ENCODE assay signal across 1 cellular context in the genomic region with DNA sequence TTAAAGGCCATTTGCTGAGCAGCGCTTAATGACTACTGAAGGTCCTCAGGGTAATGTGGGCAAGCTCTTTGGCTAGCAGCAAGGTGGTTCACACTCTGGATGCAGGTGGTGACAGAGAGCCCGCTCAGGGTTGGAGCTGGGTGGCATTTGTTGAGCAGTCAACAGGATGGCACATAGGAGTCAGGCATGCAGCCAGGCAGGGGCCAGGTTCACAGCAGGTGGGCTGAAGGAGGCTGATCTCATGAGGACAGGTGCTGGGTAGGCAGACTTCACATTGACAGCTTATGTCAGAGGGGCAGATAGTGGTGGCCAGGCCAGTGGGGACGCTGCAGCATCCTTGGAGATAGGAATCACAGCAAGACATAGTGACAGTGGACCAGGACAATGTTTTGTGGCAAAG.
TF ChIP-seq lines count a peak whose summit lies in the region.

No MANE protein-coding gene starts in this region.

TF ChIP-seq in H1, 55 proteins besides CTCF, POLR2A, EP300 and RAD21:
- TF ChIP-seq, protein P1, sequence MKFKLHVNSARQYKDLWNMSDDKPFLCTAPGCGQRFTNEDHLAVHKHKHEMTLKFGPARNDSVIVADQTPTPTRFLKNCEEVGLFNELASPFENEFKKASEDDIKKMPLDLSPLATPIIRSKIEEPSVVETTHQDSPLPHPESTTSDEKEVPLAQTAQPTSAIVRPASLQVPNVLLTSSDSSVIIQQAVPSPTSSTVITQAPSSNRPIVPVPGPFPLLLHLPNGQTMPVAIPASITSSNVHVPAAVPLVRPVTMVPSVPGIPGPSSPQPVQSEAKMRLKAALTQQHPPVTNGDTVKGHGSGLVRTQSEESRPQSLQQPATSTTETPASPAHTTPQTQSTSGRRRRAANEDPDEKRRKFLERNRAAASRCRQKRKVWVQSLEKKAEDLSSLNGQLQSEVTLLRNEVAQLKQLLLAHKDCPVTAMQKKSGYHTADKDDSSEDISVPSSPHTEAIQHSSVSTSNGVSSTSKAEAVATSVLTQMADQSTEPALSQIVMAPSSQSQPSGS (IDR thresholded peaks at IDR 0.05; ENCODE audit: low read length): no peak
- TF ChIP-seq BACH1 (IDR thresholded peaks at IDR 0.05; ENCODE audit: low read length): no peak
- no peak for TF ChIP-seq FOSL1 (IDR thresholded peaks at IDR 0.05; ENCODE audit: insufficient read depth, low read depth, low read length)
- no peak for TF ChIP-seq EGR1 (IDR thresholded peaks at IDR 0.05; ENCODE audit: borderline replicate concordance, low read depth, low read length)
- no peak for TF ChIP-seq GABPA (IDR thresholded peaks at IDR 0.05; ENCODE audit: borderline replicate concordance, insufficient read depth, low read length)
- TF ChIP-seq BRCA1 (IDR thresholded peaks at IDR 0.05; ENCODE audit: low read depth, low read length): no peak
- TF ChIP-seq SAP30 (IDR thresholded peaks at IDR 0.05; ENCODE audit: insufficient read depth, insufficient replicate concordance, low read length): no peak
- no peak for TF ChIP-seq TEAD4 (IDR thresholded peaks at IDR 0.05; ENCODE audit: low read depth, low read length)
